14 cellular contexts compared by ENCODE assay signal in the genomic region with DNA sequence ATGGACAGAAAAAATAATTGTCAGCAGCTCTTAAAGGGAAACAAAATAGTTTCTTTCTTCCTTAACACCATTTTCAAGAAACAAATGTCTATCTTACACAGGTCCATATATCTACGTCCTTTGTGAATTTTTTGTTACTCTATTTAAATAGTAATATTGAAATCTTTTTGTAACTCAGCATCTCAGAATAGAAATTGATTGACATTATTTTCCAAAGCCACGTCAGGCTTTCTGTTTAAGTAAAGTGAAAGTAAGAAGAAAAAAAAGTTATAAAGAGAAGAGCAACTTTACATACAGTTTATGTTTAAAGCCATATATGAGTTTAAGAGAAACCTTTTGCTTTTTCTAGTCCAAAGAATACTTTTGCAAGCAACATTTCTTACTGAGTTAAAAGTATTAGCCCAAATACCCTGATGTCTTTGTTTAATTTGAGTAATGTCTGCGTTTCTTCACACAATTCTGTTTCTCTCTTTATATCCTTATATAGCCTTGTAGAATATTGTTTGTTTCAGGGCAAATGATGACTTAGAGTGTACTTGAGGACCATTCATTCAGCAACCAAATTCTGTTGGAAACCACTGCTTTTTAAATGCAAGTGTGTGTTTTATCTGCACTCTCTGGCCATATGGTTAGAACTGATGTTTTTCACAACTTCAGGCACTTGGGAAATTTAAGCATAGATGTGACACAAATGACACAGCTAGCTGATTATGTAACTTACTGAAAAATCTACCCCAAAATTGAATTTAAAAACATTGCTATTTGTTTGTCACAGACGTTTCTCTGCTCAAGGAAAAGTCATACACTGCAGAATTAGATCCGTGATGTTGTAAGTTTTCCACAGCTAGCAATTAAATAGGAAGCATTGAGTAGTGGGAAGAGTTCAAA.
DNase-seq lines count a peak whose midpoint lies in the region; ATAC-seq and TF ChIP-seq lines count a peak whose summit lies in the region.
"Had no signal": no experiment of that assay in that cellular context is flagged by ENCODE, and none has a peak within 500 bp of the region (broad histone marks: within the 10 kb centered on the region; RNA-seq: fewer than 3 reads in every experiment).

No MANE protein-coding gene starts in this region.

- no peaks in the 10 kb centered on the region for H3K36me3 Mint-ChIP-seq in activated T-helper 17 cell treated with anti-CD3 and anti-CD28 coated beads, Interleukin-2, amount 50 U/mL, for 72 hours (ENCODE audit: low read depth)
- H3K36me3 Mint-ChIP-seq in Caco-2 (ENCODE audit: insufficient read depth, unreplicated experiment), result no peaks in the 10 kb centered on the region

- peaks cover 20% of the 10 kb centered on the region for H3K4me1 ChIP-seq in osteoblast (ENCODE audit: insufficient read depth, low read length)
- no peaks in the 10 kb centered on the region for H3K4me1 ChIP-seq in Caco-2

- CTCF ChIA-PET in Caco-2 (lab: Charles Lee), result no interaction called here

- H3K4me3 Mint-ChIP-seq in activated T-helper 17 cell treated with anti-CD3 and anti-CD28 coated beads, Interleukin-2, amount 50 U/mL, for 72 hours, result peak overlapping the region; percentile 42
- H3K4me3 Mint-ChIP-seq in Caco-2 (ENCODE audit: unreplicated experiment), result no peak overlapping the region
- H3K4me3 Mint-ChIP-seq: activated naive CD8-positive, alpha-beta T cell had no signal

- intact Hi-C loops in Caco-2 (cut with micrococcal nuclease; ENCODE audit: unreplicated experiment), result no loop called here

- DNase-seq in SIG-M5 treated with dmso at 0.1 percent for 504 hours (lab: John Stamatoyannopoulos, UW; ENCODE audit: unreplicated experiment), result peak; percentile 17
- DNase-seq in SIG-M5 (lab: John Stamatoyannopoulos, UW), result no peak
- DNase-seq in osteoblast (ENCODE audit: insufficient read length, low spot score, missing footprints), result no peak
- no peak for DNase-seq in Caco-2
- DNase-seq in NCI-H2029 (lab: John Stamatoyannopoulos, UW), result no peak
- DNase-seq: activated CD4-positive, alpha-beta T cell treated with anti-CD3 and anti-CD28 coated beads for 1 hour; GOT3; NCI-H510A; SHP77 treated with DMSO at 0.1 percent for 48 hours had no signal

- H4K20me1 ChIP-seq in osteoblast (ENCODE audit: insufficient read depth, low read length), result no peaks in the 10 kb centered on the region

- ATAC-seq in HG02884 (IDR thresholded peaks at IDR 0.05; ENCODE audit: unreplicated experiment) (peak; percentile 49), GM18907 (IDR thresholded peaks at IDR 0.05; ENCODE audit: unreplicated experiment) (no peak)
- ATAC-seq in activated T-helper 17 cell treated with anti-CD3 and anti-CD28 coated beads, Interleukin-2, amount 50 U/mL, for 72 hours (replicated peaks), result peak; percentile 82
- ATAC-seq: left lobe of liver had no signal

- peak overlapping the region; percentile 3 for H3K27ac ChIP-seq in osteoblast (ENCODE audit: low read depth, low read length)

- no TSS peak for BruUV-seq in Caco-2 (replicated peaks; lab: Mats Ljungman, UMichigan)

- TF ChIP-seq CTCF in osteoblast (IDR thresholded peaks at IDR 0.05; ENCODE audit: extremely low read depth, low read depth, low read length) (no peak), Caco-2 (IDR thresholded peaks at IDR 0.05; ENCODE audit: insufficient read depth in 1 of 2, low read depth in 1 of 2, low read length in 1 of 2, severe bottlenecking in 1 of 2, unreplicated experiment in 1 of 2) (no peak)

- peak overlapping the region; percentile 76 for H2AFZ ChIP-seq in osteoblast (ENCODE audit: low read length)

- POLR2A ChIA-PET in Caco-2 (lab: Charles Lee), result no interaction called here

- H3K4me3 ChIP-seq in osteoblast (ENCODE audit: insufficient read depth, low read length) (peak overlapping the region; percentile 45), Caco-2 (ENCODE audit: low read depth, low read length) (no peak overlapping the region)

- H3K27me3 Mint-ChIP-seq in activated T-helper 17 cell treated with anti-CD3 and anti-CD28 coated beads, Interleukin-2, amount 50 U/mL, for 72 hours, result no peaks in the 10 kb centered on the region
- no peaks in the 10 kb centered on the region for H3K27me3 Mint-ChIP-seq in Caco-2 (ENCODE audit: insufficient read depth, unreplicated experiment)
- H3K27me3 Mint-ChIP-seq: activated naive CD8-positive, alpha-beta T cell had no signal

- no peaks in the 10 kb centered on the region for H3K79me2 ChIP-seq in osteoblast (ENCODE audit: insufficient read depth, low read length)

- H3K4me1 Mint-ChIP-seq in activated T-helper 17 cell treated with anti-CD3 and anti-CD28 coated beads, Interleukin-2, amount 50 U/mL, for 72 hours, result peaks cover 9% of the 10 kb centered on the region
- no peaks in the 10 kb centered on the region for H3K4me1 Mint-ChIP-seq in Caco-2 (ENCODE audit: low read depth, unreplicated experiment)

- no peaks in the 10 kb centered on the region for H3K36me3 ChIP-seq in osteoblast (ENCODE audit: insufficient read depth, low read length)
- H3K36me3 ChIP-seq in Caco-2 (ENCODE audit: control insufficient read depth, insufficient read depth, low read length), result no peaks in the 10 kb centered on the region; the same call in 1 of the 2 replicates

- H3K27ac Mint-ChIP-seq in activated T-helper 17 cell treated with anti-CD3 and anti-CD28 coated beads, Interleukin-2, amount 50 U/mL, for 72 hours, result peak overlapping the region; percentile 58
- no peak overlapping the region for H3K27ac Mint-ChIP-seq in Caco-2 (ENCODE audit: unreplicated experiment)
- H3K27ac Mint-ChIP-seq: activated naive CD8-positive, alpha-beta T cell had no signal

- H3K4me2 ChIP-seq in osteoblast (ENCODE audit: insufficient read depth, low read length), result peak overlapping the region; percentile 77

- H3K9me3 ChIP-seq in osteoblast (ENCODE audit: low read depth, low read length) (no peaks in the 10 kb centered on the region), Caco-2 (no peaks in the 10 kb centered on the region)

- H3K27me3 ChIP-seq in osteoblast (ENCODE audit: insufficient read depth, low read length) (no peaks in the 10 kb centered on the region), Caco-2 (replicated peaks; ENCODE audit: control insufficient read depth, insufficient read depth, low read length) (no peaks in the 10 kb centered on the region)

- peaks cover 5% of the 10 kb centered on the region for H3K9me3 Mint-ChIP-seq in activated T-helper 17 cell treated with anti-CD3 and anti-CD28 coated beads, Interleukin-2, amount 50 U/mL, for 72 hours
- H3K9me3 Mint-ChIP-seq in Caco-2 (ENCODE audit: unreplicated experiment), result peaks cover 13% of the 10 kb centered on the region
